Comparison of ENCODE assay signal across 27 cellular contexts in genomic region chr2:162520959-162521358, GRCh38.
"Had no signal": no experiment of that assay in that cellular context is flagged by ENCODE, and none has a peak within 500 bp of the region (broad histone marks: within the 10 kb centered on the region; RNA-seq: fewer than 3 reads in every experiment).

No MANE protein-coding gene starts in this region.

- H3K36me3 ChIP-seq: left lung, lower lobe of right lung, right atrium auricular region, stomach, thyroid gland, upper lobe of left lung, vagina had no signal

- H3K4me1 ChIP-seq: left lung, lower lobe of right lung, parathyroid adenoma, psoas muscle, right atrium auricular region, stomach, thyroid gland, upper lobe of left lung, vagina had no signal

- DNase-seq: activated B cell treated with CpG ODN at 0.5 μM for 24 hours; activated CD4-positive, alpha-beta T cell treated with anti-CD3 and anti-CD28 coated beads, Interleukin-2, amount 50 U/mL, for 1 hour; activated CD8-positive, alpha-beta memory T cell treated with anti-CD3 and anti-CD28 coated beads, Interleukin-2, amount 10 ng/mL, durations not matched to agents 7 days and 5 days; activated CD8-positive, alpha-beta T cell treated with anti-CD3 and anti-CD28 coated beads for 36 hours; activated naive CD8-positive, alpha-beta T cell treated with anti-CD3 and anti-CD28 coated beads, Interleukin-2, amount 50 U/mL, for 24 hours; activated T-cell treated with anti-CD3 and anti-CD28 coated beads, Interleukin-2, amount 50 U/mL, for 48 hours; anterior cingulate cortex; dermis blood vessel endothelial cell; effector CD4-positive, alpha-beta T cell; glutamatergic neuron; hippocampal formation; left lung; lower lobe of right lung; mesenchymal stem cell; naive thymus-derived CD8-positive, alpha-beta T cell; occipital lobe; psoas muscle; stimulated activated CD4-positive, alpha-beta T cell treated with anti-CD3 and anti-CD28 coated beads, Interleukin-15, amount 100 ng/mL, for 24 hours; stimulated activated CD4-positive, alpha-beta T cell treated with anti-CD3 and anti-CD28 coated beads, Interleukin-2, amount 100 ng/mL, for 24 hours; stimulated activated naive B cell treated with anti-CD40 and anti-IgM and Interleukin-4, amounts not matched to agents 10 μg/mL and 1 μg/mL and 100 μg/mL, for 72 hours; stomach; thyroid gland; upper lobe of left lung had no signal

- H3K27ac ChIP-seq: epithelial cell of prostate, left lung, lower lobe of right lung, parathyroid adenoma, psoas muscle, right atrium auricular region, stomach, thyroid gland, upper lobe of left lung, vagina had no signal

- ATAC-seq: activated CD8-positive, alpha-beta memory T cell treated with anti-CD3 and anti-CD28 coated beads, Interleukin-2, amount 10 ng/mL, durations not matched to agents 7 days and 5 days; activated CD8-positive, alpha-beta T cell treated with anti-CD3 and anti-CD28 coated beads for 36 hours; activated naive CD8-positive, alpha-beta T cell treated with anti-CD3 and anti-CD28 coated beads, Interleukin-2, amount 50 U/mL, for 24 hours; left lung; lower lobe of right lung; naive thymus-derived CD8-positive, alpha-beta T cell; psoas muscle; stimulated activated naive B cell treated with anti-CD40 and anti-IgM and Interleukin-4, amounts not matched to agents 10 μg/mL and 1 μg/mL and 100 μg/mL, for 72 hours had no signal

- H3K9me3 ChIP-seq: lower lobe of right lung, stomach, thyroid gland, upper lobe of left lung, vagina had no signal

- H3K27me3 ChIP-seq: left lung, right atrium auricular region, stomach, thyroid gland, upper lobe of left lung, vagina had no signal

- H3K4me3 ChIP-seq: left lung, lower lobe of right lung, psoas muscle, right atrium auricular region, stomach, thyroid gland, upper lobe of left lung, vagina had no signal
